Comparison of ENCODE assay signal across 26 cellular contexts in genomic region chr16:74225278-74225677, GRCh38.
"Had no signal": no experiment of that assay in that cellular context is flagged by ENCODE, and none has a peak within 500 bp of the region (broad histone marks: within the 10 kb centered on the region; RNA-seq: fewer than 3 reads in every experiment).

No MANE protein-coding gene starts in this region.

- H3K9me3 Mint-ChIP-seq: activated naive CD8-positive, alpha-beta T cell treated with anti-CD3 and anti-CD28 coated beads, Interleukin-2, amount 10 ng/mL, durations not matched to agents 7 days and 5 days; brain; T-helper 1 cell treated with Interleukin-12 subunit alpha and Interleukin-12 subunit beta and Interleukin-4 antibody, amounts not matched to agents 30 μg/mL and 1 μg/mL, for 36 hours; WTC11 had no signal

- ATAC-seq: activated CD8-positive, alpha-beta T cell treated with anti-CD3 and anti-CD28 coated beads, Interleukin-2, amount 10 ng/mL, durations not matched to agents 7 days and 5 days; Right ventricle myocardium inferior; SK-N-SH treated with all-trans-retinoic acid at 6 μM for 48 hours; WTC11 had no signal

- H3K27me3 ChIP-seq: adrenal gland had no signal

- H3K4me1 ChIP-seq: adrenal gland had no signal

- H3K36me3 ChIP-seq: adrenal gland had no signal

- H3K27ac ChIP-seq: adrenal gland had no signal

- H3K4me3 ChIP-seq: adrenal gland had no signal

- H3K27ac Mint-ChIP-seq: activated CD8-positive, alpha-beta T cell treated with anti-CD3 and anti-CD28 coated beads, Interleukin-2, amount 10 ng/mL, durations not matched to agents 7 days and 5 days; activated naive CD8-positive, alpha-beta T cell treated with anti-CD3 and anti-CD28 coated beads, Interleukin-2, amount 10 ng/mL, durations not matched to agents 7 days and 5 days; T-helper 1 cell treated with Interleukin-12 subunit alpha and Interleukin-12 subunit beta and Interleukin-4 antibody, amounts not matched to agents 30 μg/mL and 1 μg/mL, for 36 hours; WTC11 had no signal

- H3K36me3 Mint-ChIP-seq: activated naive CD8-positive, alpha-beta T cell treated with anti-CD3 and anti-CD28 coated beads, Interleukin-2, amount 10 ng/mL, durations not matched to agents 7 days and 5 days; brain; WTC11 had no signal

- H3K4me1 Mint-ChIP-seq: activated naive CD8-positive, alpha-beta T cell treated with anti-CD3 and anti-CD28 coated beads, Interleukin-2, amount 10 ng/mL, durations not matched to agents 7 days and 5 days had no signal

- H3K9me3 ChIP-seq: adrenal gland had no signal

- DNase-seq: activated CD4-positive, alpha-beta T cell treated with anti-CD3 and anti-CD28 coated beads for 48 hours; activated CD4-positive, alpha-beta T cell treated with anti-CD3 and anti-CD28 coated beads, Interleukin-2, amount 50 U/mL, for 4 hours; activated CD4-positive, CD25-positive, alpha-beta regulatory T cell treated with anti-CD3 and anti-CD28 coated beads, Interleukin-2, amount 50 U/mL, for 72 hours; activated CD8-positive, alpha-beta memory T cell treated with anti-CD3 and anti-CD28 coated beads, Interleukin-2, amount 50 U/mL, for 48 hours; activated CD8-positive, alpha-beta T cell treated with anti-CD3 and anti-CD28 coated beads, Interleukin-2, amount 10 ng/mL, durations not matched to agents 7 days and 5 days; activated naive CD4-positive, alpha-beta T cell treated with anti-CD3 and anti-CD28 coated beads, Interleukin-2, amount 50 U/mL, for 16 hours; activated naive CD8-positive, alpha-beta T cell treated with anti-CD3 and anti-CD28 coated beads, Interleukin-2, amount 10 ng/mL, durations not matched to agents 7 days and 5 days; activated T-cell treated with anti-CD3 and anti-CD28 coated beads, Interleukin-2, amount 50 U/mL, for 1 hour; adrenal gland; aorta; cerebellar nuclear complex; KG1; NCI-H1048; NCI-H1417 treated with DMSO at 0.1 percent for 48 hours; NCI-H187; NCI-H2081; NCI-H2227 treated with DMSO at 0.1 percent for 48 hours; NCI-H446 treated with DMSO at 0.1 percent for 48 hours; NCI-H526 treated with DMSO at 0.1 percent for 48 hours; NCI-H82; SW 1271 had no signal

- H3K4me3 Mint-ChIP-seq: activated CD8-positive, alpha-beta T cell treated with anti-CD3 and anti-CD28 coated beads, Interleukin-2, amount 10 ng/mL, durations not matched to agents 7 days and 5 days; activated naive CD8-positive, alpha-beta T cell treated with anti-CD3 and anti-CD28 coated beads, Interleukin-2, amount 10 ng/mL, durations not matched to agents 7 days and 5 days; brain; T-helper 1 cell treated with Interleukin-12 subunit alpha and Interleukin-12 subunit beta and Interleukin-4 antibody, amounts not matched to agents 30 μg/mL and 1 μg/mL, for 36 hours; WTC11 had no signal
